32 cellular contexts compared by ENCODE assay signal in genomic region chr10:61683319-61683718, GRCh38. TPM values are rescaled to one million over a fixed set of nuclear protein-coding genes. Genes with fewer than 3 reads are reported as not detected.
"Had no signal": no experiment of that assay in that cellular context is flagged by ENCODE, and none has a peak within 500 bp of the region (broad histone marks: within the 10 kb centered on the region; RNA-seq: fewer than 3 reads in every experiment).

No MANE protein-coding gene starts in this region.

- H3K9me3 Mint-ChIP-seq: natural killer cell; nephron; neural progenitor cell; stimulated activated memory B cell treated with anti-CD40 and anti-IgM and Interleukin-4, amounts not matched to agents 10 μg/mL and 1 μg/mL and 100 μg/mL, for 72 hours; stimulated activated naive CD8-positive, alpha-beta T cell treated with anti-CD3 and anti-CD28 coated beads, Interleukin-15, amount 100 ng/mL, for 72 hours had no signal

- H2AFZ ChIP-seq: neural progenitor cell, parathyroid adenoma had no signal

- H3K9ac ChIP-seq: neural progenitor cell, parathyroid adenoma had no signal

- H3K36me3 Mint-ChIP-seq: naive thymus-derived CD4-positive, alpha-beta T cell; natural killer cell; neural progenitor cell; stimulated activated memory B cell treated with anti-CD40 and anti-IgM and Interleukin-4, amounts not matched to agents 10 μg/mL and 1 μg/mL and 100 μg/mL, for 72 hours had no signal

- H3K4me2 ChIP-seq: neural progenitor cell, smooth muscle cell had no signal

- H3K4me1 ChIP-seq: neural progenitor cell, parathyroid adenoma, psoas muscle, spleen, suprapubic skin, testis, upper lobe of left lung, vagina had no signal

- H3K4me3 ChIP-seq: neural progenitor cell, ovary, psoas muscle, skin epidermis, smooth muscle cell, spleen, suprapubic skin, testis, tibial artery, upper lobe of left lung, vagina had no signal

- DNase-seq: naive thymus-derived CD4-positive, alpha-beta T cell; natural killer cell; occipital lobe; ovary; posterior cingulate gyrus; psoas muscle; right cardiac atrium; spleen; stimulated activated CD4-positive, alpha-beta T cell treated with anti-CD3 and anti-CD28 coated beads, Interleukin-12 subunit alpha, Interleukin-12 subunit beta, amount 100 ng/mL, for 4 hours; stimulated activated CD4-positive, alpha-beta T cell treated with anti-CD3 and anti-CD28 coated beads, Interleukin-1b, Interleukin-23, amount 100 ng/mL, for 48 hours; stimulated activated CD4-positive, alpha-beta T cell treated with anti-CD3 and anti-CD28 coated beads, Interleukin-4, amount 100 ng/mL, for 1 hour; stimulated activated CD4-positive, alpha-beta T cell treated with anti-CD3 and anti-CD28 coated beads, Interleukin-4, amount 100 ng/mL, for 4 hours; stimulated activated CD8-positive, alpha-beta memory T cell treated with anti-CD3 and anti-CD28 coated beads, Interleukin-4, amount 100 ng/mL, for 48 hours; stimulated activated naive CD4-positive, alpha-beta T cell; stimulated activated naive CD8-positive, alpha-beta T cell treated with anti-CD3 and anti-CD28 coated beads, Interleukin-15, amount 100 ng/mL, for 72 hours; stimulated activated naive CD8-positive, alpha-beta T cell treated with anti-CD3 and anti-CD28 coated beads, Interleukin-15, Interleukin-2, amounts not matched to agents 100 U/mL and 50 U/mL, for 24 hours; substantia nigra; testis; tibial artery; trophoblast cell; upper lobe of left lung had no signal

- H3K4me1 Mint-ChIP-seq: naive thymus-derived CD4-positive, alpha-beta T cell; natural killer cell; nephron; neural progenitor cell; stimulated activated memory B cell treated with anti-CD40 and anti-IgM and Interleukin-4, amounts not matched to agents 10 μg/mL and 1 μg/mL and 100 μg/mL, for 72 hours; stimulated activated naive CD8-positive, alpha-beta T cell treated with anti-CD3 and anti-CD28 coated beads, Interleukin-15, amount 100 ng/mL, for 72 hours had no signal

- H3K36me3 ChIP-seq: neural progenitor cell, ovary, spleen, suprapubic skin, tibial artery, upper lobe of left lung, vagina had no signal

- ATAC-seq: naive thymus-derived CD4-positive, alpha-beta T cell; natural killer cell; psoas muscle; right cardiac atrium; sciatic nerve; stimulated activated memory B cell treated with anti-CD40 and anti-IgM and Interleukin-4, amounts not matched to agents 10 μg/mL and 1 μg/mL and 100 μg/mL, for 72 hours; stimulated activated naive CD8-positive, alpha-beta T cell treated with anti-CD3 and anti-CD28 coated beads, Interleukin-15, amount 100 ng/mL, for 72 hours; stimulated activated naive CD8-positive, alpha-beta T cell treated with anti-CD3 and anti-CD28 coated beads, Interleukin-15, Interleukin-2, amounts not matched to agents 100 U/mL and 50 U/mL, for 24 hours had no signal

- FAIRE-seq: urothelium cell line had no signal

- H3K27ac ChIP-seq: neural progenitor cell, ovary, parathyroid adenoma, psoas muscle, skin epidermis, spleen, suprapubic skin, testis, tibial artery, upper lobe of left lung, vagina had no signal

- H3K4me3 Mint-ChIP-seq: naive thymus-derived CD4-positive, alpha-beta T cell; natural killer cell; nephron; neural progenitor cell; stimulated activated memory B cell treated with anti-CD40 and anti-IgM and Interleukin-4, amounts not matched to agents 10 μg/mL and 1 μg/mL and 100 μg/mL, for 72 hours; stimulated activated naive CD8-positive, alpha-beta T cell treated with anti-CD3 and anti-CD28 coated beads, Interleukin-15, amount 100 ng/mL, for 72 hours had no signal

- H3K79me2 ChIP-seq: parathyroid adenoma had no signal

- H3K27me3 ChIP-seq: neural progenitor cell, ovary, spleen, suprapubic skin, testis, tibial artery, upper lobe of left lung, vagina had no signal

- H3K9me3 ChIP-seq: ovary, psoas muscle, spleen, suprapubic skin, testis, tibial artery, upper lobe of left lung, vagina had no signal

- H3K27me3 Mint-ChIP-seq: progenitor cell of endocrine pancreas; stimulated activated memory B cell treated with anti-CD40 and anti-IgM and Interleukin-4, amounts not matched to agents 10 μg/mL and 1 μg/mL and 100 μg/mL, for 72 hours; stimulated activated naive CD8-positive, alpha-beta T cell treated with anti-CD3 and anti-CD28 coated beads, Interleukin-15, amount 100 ng/mL, for 72 hours had no signal

RNA-seq across cellular contexts. Expression of gene CABCOCO1, which starts 20.6 kb away (rescaled TPM):
- total RNA-seq: naive thymus-derived CD4-positive, alpha-beta T cell; natural killer cell; progenitor cell of endocrine pancreas; psoas muscle; sciatic nerve; smooth muscle cell; suprapubic skin; vagina had no signal
- polyA plus RNA-seq: naive thymus-derived CD4-positive, alpha-beta T cell had no signal
